17 cellular contexts compared by ENCODE assay signal in genomic region chr16:4338712-4339299, GRCh38. TPM values are rescaled to one million over a fixed set of nuclear protein-coding genes. Genes with fewer than 3 reads are reported as not detected.
DNase-seq lines count a peak whose midpoint lies in the region; ATAC-seq, FAIRE-seq and TF ChIP-seq lines count a peak whose summit lies in the region.
"Had no signal": no experiment of that assay in that cellular context is flagged by ENCODE, and none has a peak within 500 bp of the region (broad histone marks: within the 10 kb centered on the region; RNA-seq: fewer than 3 reads in every experiment).

No MANE protein-coding gene starts in this region.

- POLR2A ChIA-PET in A549 (lab: Yijun Ruan, JAX), result interaction anchor here (1.0 kb wide), 1 partner anchor 13 kb away, joined by 3 read pairs; no protein-coding TSS in a partner anchor

- TF ChIP-seq EP300 in A549 (IDR thresholded peaks at IDR 0.05), result no peak

- H3K27me3 ChIP-seq in ascending aorta (no peaks in the 10 kb centered on the region), mesenchymal stem cell (ENCODE audit: control insufficient read depth in 1 of 2, insufficient read depth in 1 of 2, low read length in 2 of 2) (no peaks in the 10 kb centered on the region)
- H3K27me3 ChIP-seq: colonic mucosa, neutrophil had no signal

- H2AFZ ChIP-seq in mesenchymal stem cell (ENCODE audit: low read depth, low read length), result no peak overlapping the region

- H3K23ac ChIP-seq in mesenchymal stem cell (ENCODE audit: low read length in 2 of 2), result no peak overlapping the region

- H3K4me3 ChIP-seq in A549 (no peak overlapping the region), ascending aorta (no peak overlapping the region), mesenchymal stem cell (ENCODE audit: insufficient read depth in 1 of 2, low read depth in 1 of 2, low read length in 2 of 2) (no peak overlapping the region)
- H3K4me3 ChIP-seq: colonic mucosa had no signal

- TF ChIP-seq CTCF in A549 (IDR thresholded peaks at IDR 0.05) (no peak), ascending aorta (IDR thresholded peaks at IDR 0.05) (no peak)

- no peak for TF ChIP-seq RAD21 in A549 (conservative IDR thresholded peaks at IDR 0.05 in 1 of 2, IDR thresholded peaks at IDR 0.05 in 1 of 2)

- 96% methylated on average over 3 of the region's 10 CpGs for WGBS in A549 (ENCODE audit: missing lambda C conversion rate)
- WGBS in mesenchymal stem cell, result 97% methylated on average over 10 of the region's 10 CpGs

- H2AK5ac ChIP-seq in mesenchymal stem cell (ENCODE audit: low read length, severe bottlenecking), result no peak overlapping the region

- no peak overlapping the region for H3K4ac ChIP-seq in mesenchymal stem cell (ENCODE audit: low read depth in 1 of 2, low read length in 2 of 2)

- no peak overlapping the region for H2BK120ac ChIP-seq in mesenchymal stem cell (ENCODE audit: low read depth, low read length)

- CTCF ChIA-PET in A549 (lab: Yijun Ruan, JAX), result interaction anchor here (0.9 to 22.8 kb wide), 9 partner anchors 8 to 66 kb away, joined by 3 to 423 read pairs (median 10); partner anchors contain the start of genes GLIS2 and PAM16

- H3K36me3 ChIP-seq in ascending aorta, result peaks cover 50 to 62% of the 10 kb centered on the region in 2 donors
- H3K36me3 ChIP-seq in mesenchymal stem cell (ENCODE audit: control insufficient read depth in 1 of 2, insufficient read depth in 2 of 2, low read depth in 1 of 2, low read length in 2 of 2), result peaks cover 59 to 79% of the 10 kb centered on the region in 2 experiments
- H3K36me3 ChIP-seq: colonic mucosa had no signal

- TF ChIP-seq POLR2A in A549 (IDR thresholded peaks at IDR 0.05; ENCODE audit: low read length) (no peak), GM12892 (IDR thresholded peaks at IDR 0.05; ENCODE audit: low read depth, low read length) (no peak)

- H3K79me1 ChIP-seq in mesenchymal stem cell (replicated peaks; ENCODE audit: low read length, poor library complexity, severe bottlenecking), result peaks cover 61% of the 10 kb centered on the region

- FAIRE-seq in A549 (lab: Jason Lieb, UNC) (no peak), GM12892 (lab: Jason Lieb, UNC) (no peak)

- H3K27ac ChIP-seq in A549, result peak overlapping the region in 1 of 2 experiments; percentile 53; a peak in 3 of 6 replicates
- H3K27ac ChIP-seq in ascending aorta, result peak overlapping the region; percentile 32 to 59
- H3K27ac ChIP-seq in mesenchymal stem cell (ENCODE audit: low read length, poor library complexity, severe bottlenecking), result no peak overlapping the region
- H3K27ac ChIP-seq: colonic mucosa, neutrophil had no signal

- H3K4me1 ChIP-seq in A549 (peaks cover 17% of the 10 kb centered on the region; the same call in 2 of the 3 replicates), ascending aorta (peaks cover 0 to 6% of the 10 kb centered on the region in 2 donors), mesenchymal stem cell (ENCODE audit: control insufficient read depth, insufficient read depth, low read depth, low read length) (peaks cover 24% of the 10 kb centered on the region)
- H3K4me1 ChIP-seq: colonic mucosa had no signal

- no peak overlapping the region for H3K4me2 ChIP-seq in A549
- no peak overlapping the region for H3K4me2 ChIP-seq in mesenchymal stem cell (ENCODE audit: low read length, poor library complexity, severe bottlenecking)

- no peak overlapping the region for H3K14ac ChIP-seq in mesenchymal stem cell (ENCODE audit: low read length in 2 of 2)

- no peak overlapping the region for H3K9ac ChIP-seq in mesenchymal stem cell (ENCODE audit: low read length)

- intact Hi-C loops in ascending aorta (cut with DNase I), result no loop called here

- H3K9me3 ChIP-seq in A549 (no peaks in the 10 kb centered on the region), ascending aorta (no peaks in the 10 kb centered on the region), mesenchymal stem cell (ENCODE audit: control insufficient read depth, low read length) (no peaks in the 10 kb centered on the region)
- H3K9me3 ChIP-seq: colonic mucosa, neutrophil had no signal

- no peak overlapping the region for H2BK5ac ChIP-seq in mesenchymal stem cell (ENCODE audit: low read depth, low read length, poor library complexity, severe bottlenecking)

- peak; percentile 15 to 28; a peak in 5 of 6 replicates for ATAC-seq in A549
- ATAC-seq: activated CD8-positive, alpha-beta T cell treated with anti-CD3 and anti-CD28 coated beads for 36 hours; activated T-cell treated with anti-CD3 and anti-CD28 coated beads, Interleukin-2, amount 50 U/mL, for 4 hours; CD8-positive, alpha-beta T cell had no signal

- no peak overlapping the region for H4K8ac ChIP-seq in mesenchymal stem cell (ENCODE audit: low read length)

- no peak for DNase-seq in A549 (ENCODE audit: low read depth in 1 of 2, low spot score in 1 of 2)
- no peak for DNase-seq in ascending aorta (ENCODE audit: low spot score in 2 of 2)
- DNase-seq in mesenchymal stem cell, result no peak
- no peak for DNase-seq in DMS79 treated with DMSO at 0.1 percent for 48 hours (lab: John Stamatoyannopoulos, UW)
- DNase-seq in DMS153 (lab: John Stamatoyannopoulos, UW), result no peak
- no peak for DNase-seq in GM12892 (ENCODE audit: insufficient read length)
- DNase-seq: activated B cell treated with CpG ODN at 0.5 μM for 24 hours; activated CD8-positive, alpha-beta T cell treated with anti-CD3 and anti-CD28 coated beads for 36 hours; activated naive CD4-positive, alpha-beta T cell treated with anti-CD3 and anti-CD28 coated beads, Interleukin-2, amount 10 ng/mL, durations not matched to agents 7 days and 5 days; activated T-cell treated with anti-CD3 and anti-CD28 coated beads, Interleukin-2, amount 50 U/mL, for 4 hours; colonic mucosa; Karpas-422; NCI-H1092 treated with DMSO at 0.1 percent for 48 hours; NCI-H2107; NCI-H526 treated with DMSO at 0.1 percent for 48 hours had no signal

- H4K91ac ChIP-seq in mesenchymal stem cell (ENCODE audit: low read length), result peak overlapping the region; percentile 25

- H2BK15ac ChIP-seq in mesenchymal stem cell (ENCODE audit: low read depth, poor library complexity, severe bottlenecking), result no peak overlapping the region

- H3K18ac ChIP-seq in mesenchymal stem cell (ENCODE audit: low read depth in 1 of 2, low read length in 2 of 2), result no peak overlapping the region

- H2BK12ac ChIP-seq in mesenchymal stem cell (ENCODE audit: low read length in 2 of 2), result no peak overlapping the region

TF ChIP-seq in A549, 52 proteins besides CTCF, POLR2A, EP300 and RAD21:
- TF ChIP-seq PBX3 (IDR thresholded peaks at IDR 0.05) (peak; percentile 35; the same call in 1 of the 2 replicates), FOXS1 (CRISPR knock-in tag; IDR thresholded peaks at IDR 0.05) (no peak), RFX5 (IDR thresholded peaks at IDR 0.05) (no peak)
TF ChIP-seq in A549: peak in this region for 1.

RNA-seq across cellular contexts. Expression of gene PAM16, which starts 12.3 kb away (rescaled TPM):
- polyA plus RNA-seq in A549 (2011; rRNA removed), result 42.5 and 55.1 TPM in 2 replicates
- polyA plus RNA-seq in A549 (2012; cell fraction: cytosol; rRNA removed), result 169 and 194 TPM in 2 replicates
- polyA plus RNA-seq in A549 (2012; cell fraction: nucleus; rRNA removed), result 144 and 160 TPM in 2 replicates
- 58.7 to 64.3 TPM (median 59.1 TPM) in 3 replicates for polyA plus RNA-seq in A549 (2017; fragmentation: RNase III; extraction: RNeasy Plus Mini Kit Qiagen cat#74134 plus additional on column Dnase treatment)
- polyA minus RNA-seq in A549 (2011; rRNA and poly(A)+ RNA removed), result 9.2 and 9.3 TPM in 2 replicates
- total RNA-seq in ascending aorta, result 26.6 TPM
- polyA plus RNA-seq in mesenchymal stem cell (2013, experiment 1 of 2), result 39.3 TPM
- polyA plus RNA-seq in mesenchymal stem cell (2013, experiment 2 of 2), result 43.3 TPM
- 27.7 TPM for polyA plus RNA-seq in GM12892 (2012; ENCODE audit: missing spikeins)

RNA-seq across cellular contexts. Expression of gene GLIS2, which starts 22.9 kb away (rescaled TPM):
- polyA plus RNA-seq in A549 (2011; rRNA removed) (5.5 and 6.8 TPM in 2 replicates), A549 (2017; fragmentation: RNase III; extraction: RNeasy Plus Mini Kit Qiagen cat#74134 plus additional on column Dnase treatment) (15.8 to 19.5 TPM (median 16.3 TPM) in 3 replicates)
- polyA plus RNA-seq in A549 (2012; cell fraction: cytosol; rRNA removed), result 20.8 and 29.4 TPM in 2 replicates
- polyA plus RNA-seq in A549 (2012; cell fraction: nucleus; rRNA removed), result 37.1 and 54.5 TPM in 2 replicates
- polyA minus RNA-seq in A549 (2011; rRNA and poly(A)+ RNA removed), result 3.3 and 6.4 TPM in 2 replicates
- total RNA-seq in ascending aorta, result 16.8 TPM
- 20.9 TPM for polyA plus RNA-seq in mesenchymal stem cell (2013, experiment 1 of 2)
- 19.9 TPM for polyA plus RNA-seq in mesenchymal stem cell (2013, experiment 2 of 2)
- 0.42 TPM for polyA plus RNA-seq in GM12892 (2012; ENCODE audit: missing spikeins)
- total RNA-seq: activated B cell treated with CpG ODN at 0.5 μM for 24 hours; CD8-positive, alpha-beta T cell had no signal

RNA-seq across cellular contexts. Expression of gene VASN, which starts 32.8 kb away (rescaled TPM):
- polyA plus RNA-seq in A549 (2011; rRNA removed) (2.0 and 2.3 TPM in 2 replicates), A549 (2017; fragmentation: RNase III; extraction: RNeasy Plus Mini Kit Qiagen cat#74134 plus additional on column Dnase treatment) (4.0 to 4.7 TPM (median 4.2 TPM) in 3 replicates)
- polyA plus RNA-seq in A549 (2012; cell fraction: cytosol; rRNA removed), result 6.1 and 9.5 TPM in 2 replicates
- 14.0 and 32.6 TPM in 2 replicates for polyA plus RNA-seq in A549 (2012; cell fraction: nucleus; rRNA removed)
- polyA minus RNA-seq in A549 (2011; rRNA and poly(A)+ RNA removed), result 1.3 and 1.8 TPM in 2 replicates
- total RNA-seq in ascending aorta, result 218 TPM
- polyA plus RNA-seq in mesenchymal stem cell (2013, experiment 1 of 2), result 127 TPM
- polyA plus RNA-seq in mesenchymal stem cell (2013, experiment 2 of 2), result 127 TPM
- not detected for polyA plus RNA-seq in GM12892 (2012; ENCODE audit: missing spikeins)
- total RNA-seq: activated CD8-positive, alpha-beta T cell treated with anti-CD3 and anti-CD28 coated beads for 36 hours had no signal
